Comparison of ENCODE assay signal across 14 cellular contexts in genomic region chr6:30843611-30843998, GRCh38. TPM values are rescaled to one million over a fixed set of nuclear protein-coding genes. Genes with fewer than 3 reads are reported as not detected.
DNase-seq lines count a peak whose midpoint lies in the region; ATAC-seq and TF ChIP-seq lines count a peak whose summit lies in the region.
"Had no signal": no experiment of that assay in that cellular context is flagged by ENCODE, and none has a peak within 500 bp of the region (broad histone marks: within the 10 kb centered on the region; RNA-seq: fewer than 3 reads in every experiment).

No MANE protein-coding gene starts in this region.

- intact Hi-C loops in CD8-positive, alpha-beta T cell (cut with DNase I, micrococcal nuclease): no loop called here
- intact Hi-C loops in breast epithelium (cut with DNase I; ENCODE audit: low total_unique reads) (no loop called here), CD14-positive monocyte (cut with micrococcal nuclease) (loop anchor here in 1 of 2 donors (5.0 kb wide), 1 partner anchor 39 kb away; the partner anchor contains the start of gene DDR1)

- TF ChIP-seq CTCF in CD8-positive, alpha-beta T cell (IDR thresholded peaks at IDR 0.05): no peak
- TF ChIP-seq CTCF in breast epithelium (IDR thresholded peaks at IDR 0.05) (no peak), nephron progenitor cell (IDR thresholded peaks at IDR 0.05) (no peak), CD14-positive monocyte (IDR thresholded peaks at IDR 0.05) (no peak)

- ATAC-seq in CD8-positive, alpha-beta T cell: no peak
- no peak for ATAC-seq in HG03457 (IDR thresholded peaks at IDR 0.05; ENCODE audit: unreplicated experiment)
- ATAC-seq: activated CD4-positive, CD25-positive, alpha-beta regulatory T cell treated with anti-CD3 and anti-CD28 coated beads, Interleukin-2, amount 50 U/mL, for 24 hours had no signal

- peak overlapping the region; percentile 55 for H3K4me3 Mint-ChIP-seq in CD8-positive, alpha-beta T cell
- H3K4me3 Mint-ChIP-seq in nephron progenitor cell (peak overlapping the region; percentile 3), CD14-positive monocyte (no peak overlapping the region)

- H3K36me3 ChIP-seq in CD8-positive, alpha-beta T cell (ENCODE audit: insufficient read depth, low read length): no peaks in the 10 kb centered on the region
- no peaks in the 10 kb centered on the region for H3K36me3 ChIP-seq in KOPT-K1 (ENCODE audit: insufficient read depth, low read length)
- no peaks in the 10 kb centered on the region for H3K36me3 ChIP-seq in breast epithelium
- H3K36me3 ChIP-seq: ovary, suprapubic skin had no signal

- no peak overlapping the region for H3K27ac ChIP-seq in CD8-positive, alpha-beta T cell (ENCODE audit: low read depth, low read length)
- H3K27ac ChIP-seq in KOPT-K1 (ENCODE audit: low read depth, low read length, poor library complexity, severe bottlenecking): peak overlapping the region; percentile 46
- H3K27ac ChIP-seq in breast epithelium: peak overlapping the region; percentile 51 to 74
- H3K27ac ChIP-seq: ovary, suprapubic skin had no signal

- CTCF ChIA-PET in CD8-positive, alpha-beta T cell (lab: Charles Lee): interaction anchor here (0.8 to 9.0 kb wide), 5 partner anchors 14 to 244 kb away, joined by 3 to 75 read pairs (median 12); no protein-coding TSS in a partner anchor

- H3K9me3 Mint-ChIP-seq in CD8-positive, alpha-beta T cell: no peaks in the 10 kb centered on the region
- H3K9me3 Mint-ChIP-seq in nephron progenitor cell: no peaks in the 10 kb centered on the region
- H3K9me3 Mint-ChIP-seq in CD14-positive monocyte: peaks cover 0 to 3% (median 0%) of the 10 kb centered on the region in 7 donors

- H3K4me1 ChIP-seq in CD8-positive, alpha-beta T cell (ENCODE audit: insufficient read depth, low read length): peaks cover 13% of the 10 kb centered on the region
- H3K4me1 ChIP-seq in breast epithelium: peaks cover 0 to 3% of the 10 kb centered on the region in 2 donors

- no peaks in the 10 kb centered on the region for H3K27me3 Mint-ChIP-seq in CD8-positive, alpha-beta T cell (ENCODE audit: low read depth)
- peaks cover 12% of the 10 kb centered on the region for H3K27me3 Mint-ChIP-seq in nephron progenitor cell (ENCODE audit: low read depth, poor library complexity)
- peaks cover 4 to 13% (median 9%) of the 10 kb centered on the region in 3 donors for H3K27me3 Mint-ChIP-seq in CD14-positive monocyte (ENCODE audit: low read depth in 3 of 3)

- no peak overlapping the region for H3K27ac Mint-ChIP-seq in CD8-positive, alpha-beta T cell
- H3K27ac Mint-ChIP-seq in nephron progenitor cell (peak overlapping the region; percentile 66), CD14-positive monocyte (peak overlapping the region in 1 of 7 donors; percentile 42)

- H3K4me3 ChIP-seq in CD8-positive, alpha-beta T cell (ENCODE audit: low read depth, low read length): no peak overlapping the region
- H3K4me3 ChIP-seq in breast epithelium: no peak overlapping the region
- H3K4me3 ChIP-seq: lung, ovary, suprapubic skin had no signal

- POLR2A ChIA-PET in CD8-positive, alpha-beta T cell (lab: Charles Lee): interaction anchor here (0.7 to 1.2 kb wide), 3 partner anchors 9 to 245 kb away, joined by 3 to 5 read pairs (median 4); no protein-coding TSS in a partner anchor

- peaks cover 38% of the 10 kb centered on the region for H3K4me1 Mint-ChIP-seq in CD8-positive, alpha-beta T cell (ENCODE audit: low read depth)
- H3K4me1 Mint-ChIP-seq in nephron progenitor cell (peaks cover 64% of the 10 kb centered on the region), CD14-positive monocyte (peaks cover 12% of the 10 kb centered on the region)

- no peak for DNase-seq in CD8-positive, alpha-beta T cell
- DNase-seq in breast epithelium (ENCODE audit: low spot score in 2 of 2): no peak
- no peak for DNase-seq in nephron progenitor cell
- DNase-seq in amygdala (lab: John Stamatoyannopoulos, UW): no peak
- no peak for DNase-seq in DMS53 treated with DMSO at 0.1 percent for 48 hours (lab: John Stamatoyannopoulos, UW; ENCODE audit: unreplicated experiment)
- no peak for DNase-seq in CD14-positive monocyte (ENCODE audit: low spot score)
- DNase-seq: DMS53, NCI-H1417 had no signal

- H3K27me3 ChIP-seq in CD8-positive, alpha-beta T cell (ENCODE audit: insufficient read depth, low read length): no peaks in the 10 kb centered on the region
- H3K27me3 ChIP-seq in breast epithelium: no peaks in the 10 kb centered on the region
- H3K27me3 ChIP-seq: ovary, suprapubic skin had no signal

- H3K36me3 Mint-ChIP-seq in CD8-positive, alpha-beta T cell: no peaks in the 10 kb centered on the region
- no peaks in the 10 kb centered on the region for H3K36me3 Mint-ChIP-seq in nephron progenitor cell (ENCODE audit: low read depth)
- H3K36me3 Mint-ChIP-seq in CD14-positive monocyte: no peaks in the 10 kb centered on the region

- H3K9me3 ChIP-seq in CD8-positive, alpha-beta T cell (ENCODE audit: low read length): no peaks in the 10 kb centered on the region
- H3K9me3 ChIP-seq in KOPT-K1 (ENCODE audit: insufficient read depth, low read length, poor library complexity, severe bottlenecking) (no peaks in the 10 kb centered on the region), breast epithelium (no peaks in the 10 kb centered on the region)
- H3K9me3 ChIP-seq: ovary, suprapubic skin had no signal

- no peak for TF ChIP-seq POLR2A in breast epithelium (IDR thresholded peaks at IDR 0.05)

RNA-seq across cellular contexts. Expression of gene DDR1, which starts 40.7 kb away (rescaled TPM):
- 1 to 10 TPM; 5.9 to 8.0 TPM for total RNA-seq in CD8-positive, alpha-beta T cell
- total RNA-seq in breast epithelium: 100 to 1,000 TPM in 1 of 3 donors, 10 to 100 TPM in 2; 18.1 to 149 (median 72.1) TPM
- polyA plus RNA-seq in CD14-positive monocyte: under 1 TPM; 0.39 to 0.51 TPM

Comparison
In these comparisons a context has a peak if more than half of its experiments do, and no peak if none do; other contexts are left out.
1. H3K4me3 Mint-ChIP-seq: peak in CD8-positive, alpha-beta T cell (single experiment) and nephron progenitor cell (single experiment); none in CD14-positive monocyte (0 of 2).